Comparison of ENCODE assay signal across 13 cellular contexts in genomic region chr22:37749831-37750595, GRCh38. TPM values are rescaled to one million over a fixed set of nuclear protein-coding genes. Genes with fewer than 3 reads are reported as not detected.
DNase-seq lines count a peak whose midpoint lies in the region; ATAC-seq, FAIRE-seq and TF ChIP-seq lines count a peak whose summit lies in the region.
"Had no signal": no experiment of that assay in that cellular context is flagged by ENCODE, and none has a peak within 500 bp of the region (broad histone marks: within the 10 kb centered on the region; RNA-seq: fewer than 3 reads in every experiment).

No MANE protein-coding gene starts in this region.

- no peaks in the 10 kb centered on the region for H3K27me3 ChIP-seq in K562 (ENCODE audit: control insufficient read depth in 2 of 2, insufficient read depth in 2 of 2, low read length in 2 of 2)
- H3K27me3 ChIP-seq in cardiac muscle cell = no peaks in the 10 kb centered on the region
- no peaks in the 10 kb centered on the region for H3K27me3 ChIP-seq in psoas muscle (ENCODE audit: insufficient read depth in 3 of 3, low read length in 2 of 3)
- H3K27me3 ChIP-seq in Caco-2 (replicated peaks; ENCODE audit: control insufficient read depth, insufficient read depth, low read length) = no peaks in the 10 kb centered on the region

- H3K9me3 ChIP-seq in K562 (replicated peaks; ENCODE audit: control insufficient read depth, insufficient read depth, low read depth, low read length) (no peaks in the 10 kb centered on the region), cardiac muscle cell (ENCODE audit: low read depth) (no peaks in the 10 kb centered on the region), psoas muscle (no peaks in the 10 kb centered on the region), Caco-2 (no peaks in the 10 kb centered on the region)

- H3K4me1 Mint-ChIP-seq in Caco-2 (ENCODE audit: low read depth, unreplicated experiment) = peaks cover 7% of the 10 kb centered on the region

- TF ChIP-seq CTCF in K562 (IDR thresholded peaks at IDR 0.05 in 2 of 3, conservative IDR thresholded peaks at IDR 0.05 in 1 of 3; ENCODE audit: insufficient read depth in 2 of 3, low read depth in 1 of 3, low read length in 3 of 3) (no peak), cardiac muscle cell (IDR thresholded peaks at IDR 0.05; ENCODE audit: low read depth, low read length) (no peak), psoas muscle (IDR thresholded peaks at IDR 0.05) (no peak), Caco-2 (IDR thresholded peaks at IDR 0.05; ENCODE audit: insufficient read depth in 1 of 2, low read depth in 1 of 2, low read length in 1 of 2, severe bottlenecking in 1 of 2, unreplicated experiment in 1 of 2) (no peak)

- H3K9me3 Mint-ChIP-seq in Caco-2 (ENCODE audit: unreplicated experiment) = no peaks in the 10 kb centered on the region
- H3K9me3 Mint-ChIP-seq: CD8-positive, alpha-beta memory T cell had no signal

- in situ Hi-C loops in K562 (cut with MboI) = no loop called here

- no peak overlapping the region for H3K4me2 ChIP-seq in K562 (ENCODE audit: insufficient read depth, low read length)

- H3K79me2 ChIP-seq in K562 (ENCODE audit: control insufficient read depth, insufficient read depth, low read length) = peaks cover 21% of the 10 kb centered on the region

- H3K4me3 Mint-ChIP-seq in Caco-2 (ENCODE audit: unreplicated experiment) = no peak overlapping the region
- H3K4me3 Mint-ChIP-seq: CD8-positive, alpha-beta memory T cell had no signal

- no peak for TF ChIP-seq POLR2A in K562 (conservative IDR thresholded peaks at IDR 0.05)

- CTCF ChIA-PET in K562 (lab: Yijun Ruan, JAX; ENCODE audit: low intra/inter-chr PET ratio) (interaction anchor here (0.6 kb wide), 1 partner anchor 275 kb away, joined by 5 read pairs; no protein-coding TSS in a partner anchor), Caco-2 (lab: Charles Lee) (no interaction called here)

- H3K4me1 ChIP-seq in K562 (replicated peaks in 1 of 2; ENCODE audit: control insufficient read depth in 2 of 2, insufficient read depth in 2 of 2, low read length in 2 of 2) (peaks cover 18 to 68% of the 10 kb centered on the region in 2 experiments), cardiac muscle cell (ENCODE audit: low read depth) (peaks cover 48% of the 10 kb centered on the region), psoas muscle (peaks cover 53% of the 10 kb centered on the region), Caco-2 (peaks cover 35% of the 10 kb centered on the region)

- no peaks in the 10 kb centered on the region for H3K27me3 Mint-ChIP-seq in Caco-2 (ENCODE audit: insufficient read depth, unreplicated experiment)

- no peaks in the 10 kb centered on the region; the same call in 1 of the 2 replicates for H4K20me1 ChIP-seq in K562 (replicated peaks; ENCODE audit: control insufficient read depth, insufficient read depth, low read length)

- WGBS in K562 (ENCODE audit: insufficient coverage, low coverage, missing lambda C conversion rate) = 68% methylated on average over 8 of the region's 16 CpGs
- 76 to 81% (median 78%) methylated on average over 16 of the region's 16 CpGs for WGBS in psoas muscle, 3 donors

- peak; percentile 49 for FAIRE-seq in K562 (lab: Jason Lieb, UNC)

- peaks cover 10% of the 10 kb centered on the region for H3K36me3 Mint-ChIP-seq in Caco-2 (ENCODE audit: insufficient read depth, unreplicated experiment)

- H3K4me3 ChIP-seq in K562 = no peak overlapping the region
- no peak overlapping the region for H3K4me3 ChIP-seq in cardiac muscle cell
- H3K4me3 ChIP-seq in psoas muscle = no peak overlapping the region
- no peak overlapping the region for H3K4me3 ChIP-seq in Caco-2 (ENCODE audit: low read depth, low read length)

- H3K36me3 ChIP-seq in K562 (ENCODE audit: control insufficient read depth, insufficient read depth, low read length) (no peaks in the 10 kb centered on the region), cardiac muscle cell (peaks cover 12% of the 10 kb centered on the region), psoas muscle (ENCODE audit: insufficient read depth in 1 of 2, low read depth in 1 of 2) (peaks cover 0 to 9% of the 10 kb centered on the region in 2 donors), Caco-2 (ENCODE audit: control insufficient read depth, insufficient read depth, low read length) (peaks cover 4% of the 10 kb centered on the region)
- H3K36me3 ChIP-seq: WERI-Rb-1 had no signal

- no TSS peak for BruUV-seq in K562 (replicated peaks; lab: Mats Ljungman, UMichigan)
- no TSS peak for BruUV-seq in Caco-2 (replicated peaks; lab: Mats Ljungman, UMichigan)

- peak overlapping the region in 1 of 2 experiments; percentile 28; a peak in 1 of 4 replicates for H3K9ac ChIP-seq in K562 (ENCODE audit: insufficient read depth in 1 of 2, low read depth in 2 of 2, low read length in 2 of 2)

- no peak overlapping the region for H3K27ac Mint-ChIP-seq in Caco-2 (ENCODE audit: unreplicated experiment)

- no peak for TF ChIP-seq RAD21 in K562 (CRISPR knock-in tag; conservative IDR thresholded peaks at IDR 0.05 in 1 of 2, IDR thresholded peaks at IDR 0.05 in 1 of 2)

- H3K9me1 ChIP-seq in K562 (ENCODE audit: control insufficient read depth, insufficient read depth, low read length) = no peaks in the 10 kb centered on the region

- no peak overlapping the region for H2AFZ ChIP-seq in K562 (ENCODE audit: low read depth, low read length)

- TF ChIP-seq EP300 in K562 (IDR thresholded peaks at IDR 0.05; ENCODE audit: low read length) = no peak

- H3K27ac ChIP-seq in K562 (ENCODE audit: extremely low read depth, low read depth, low read length) = peak overlapping the region; percentile 33; the same call in 2 of the 3 replicates
- peak overlapping the region; percentile 84 for H3K27ac ChIP-seq in cardiac muscle cell
- peak overlapping the region; percentile 78 for H3K27ac ChIP-seq in psoas muscle
- H3K27ac ChIP-seq: WERI-Rb-1 had no signal

- ATAC-seq in K562 (no peak), psoas muscle (no peak)

- intact Hi-C loops in K562 (cut with micrococcal nuclease) = no loop called here
- intact Hi-C loops in psoas muscle (cut with DNase I) = no loop called here
- intact Hi-C loops in Caco-2 (cut with micrococcal nuclease; ENCODE audit: unreplicated experiment) = loop anchor here (5.0 kb wide), 1 partner anchor 52 kb away; no protein-coding TSS in a partner anchor

- POLR2A ChIA-PET in K562 (lab: Yijun Ruan, JAX) = interaction anchor here (1.0 to 1.8 kb wide), 2 partner anchors 14 to 26 kb away, joined by 3 to 9 read pairs; no protein-coding TSS in a partner anchor
- POLR2A ChIA-PET in Caco-2 (lab: Charles Lee) = interaction anchor here (0.6 to 0.8 kb wide), 3 partner anchors 9 to 64 kb away, joined by 3 to 8 read pairs (median 5); no protein-coding TSS in a partner anchor

- DNase-seq in Daoy (ENCODE audit: low read depth) (peak; percentile 61), K562 (ENCODE audit: extremely low read depth in 1 of 4, low spot score in 3 of 4) (no peak), cardiac muscle cell (ENCODE audit: low read depth in 1 of 2, low spot score in 1 of 2) (peak; percentile 33 to 50), psoas muscle (no peak), Caco-2 (no peak), AG20443 (ENCODE audit: low spot score) (no peak), nucleus accumbens (lab: John Stamatoyannopoulos, UW) (no peak), NCI-H2081 (lab: John Stamatoyannopoulos, UW) (no peak)
- DNase-seq: activated naive CD4-positive, alpha-beta T cell treated with Interleukin-2 at 50 U/mL for 16 hours; CD8-positive, alpha-beta memory T cell; head of caudate nucleus; occipital lobe; WERI-Rb-1 had no signal

RNA-seq across cellular contexts. Expression of gene TRIOBP, which starts 53.2 kb away (rescaled TPM):
- 42.9 and 45.3 TPM in 2 replicates for total RNA-seq in Daoy (2014; rRNA removed; shearing (Covaris generic))
- 9.1 and 30.1 TPM in 2 replicates for total RNA-seq in K562 (2011; cell fraction: chromatin; rRNA removed; ENCODE audit: low replicate concordance)
- total RNA-seq in K562 (2011; cell fraction: nucleolus; rRNA removed) = 16.3 and 16.6 TPM in 2 replicates
- total RNA-seq in K562 (2011; cell fraction: nucleoplasm; rRNA removed) = 9.3 and 13.8 TPM in 2 replicates
- 9.4 and 11.9 TPM in 2 replicates for total RNA-seq in K562 (2014; rRNA removed)
- 2.9 and 3.3 TPM in 2 replicates for total RNA-seq in K562 (2014; rRNA removed; fragmentation: Illumina TruSeq; extraction: Trizol)
- total RNA-seq in K562 (2015; rRNA removed; fragmentation: Illumina TruSeq; extraction: Trizol) = 4.0 and 4.6 TPM in 2 replicates
- total RNA-seq in K562 (2021) = 9.9 and 11.0 TPM in 2 replicates
- polyA plus RNA-seq in K562 (2011; rRNA removed) = 6.7 and 9.9 TPM in 2 replicates
- polyA plus RNA-seq in K562 (2011; cell fraction: cytosol; rRNA removed) = 6.9 and 10.9 TPM in 2 replicates
- 18.4 and 22.5 TPM in 2 replicates for polyA plus RNA-seq in K562 (2011; cell fraction: nucleus; rRNA removed)
- 6.7 and 16.8 TPM in 2 replicates for polyA plus RNA-seq in K562 (2012)
- 5.5 and 6.6 TPM in 2 replicates for polyA plus RNA-seq in K562 (2014; fragmentation: Illumina TruSeq; extraction: Trizol)
- under 1 TPM; 0.24 TPM for polyA plus RNA-seq in K562 (2014; fragmentation: Nextera tagmentation; extraction: Ambion mirVana)
- 13.2 and 13.8 TPM in 2 replicates for polyA plus RNA-seq in K562 (2014; rRNA removed)
- polyA minus RNA-seq in K562 (2011; rRNA and poly(A)+ RNA removed) = 7.9 and 10.8 TPM in 2 replicates
- polyA minus RNA-seq in K562 (2011; cell fraction: cytosol; rRNA and poly(A)+ RNA removed) = 3.1 and 3.9 TPM in 2 replicates
- 5.8 and 8.2 TPM in 2 replicates for polyA minus RNA-seq in K562 (2011; cell fraction: nucleus; rRNA and poly(A)+ RNA removed)
- 160 and 202 TPM in 2 replicates for total RNA-seq in cardiac muscle cell
- polyA plus RNA-seq in cardiac muscle cell = 150 and 191 TPM in 2 replicates
- 10 to 100 TPM; 22.1 to 34.6 (median 24.5) TPM for total RNA-seq in psoas muscle
- polyA plus RNA-seq in psoas muscle = 10 to 100 TPM; 19.1 to 42.7 (median 24.7) TPM
- 30.7 and 38.4 TPM in 2 replicates for total RNA-seq in Caco-2 (2022)

RNA-seq across cellular contexts. Expression of gene GCAT, which starts 57.7 kb away (rescaled TPM):
- total RNA-seq in Daoy (2014; rRNA removed; shearing (Covaris generic)) = 44.5 and 44.9 TPM in 2 replicates
- 16.0 and 39.6 TPM in 2 replicates for total RNA-seq in K562 (2011; cell fraction: chromatin; rRNA removed; ENCODE audit: low replicate concordance)
- total RNA-seq in K562 (2011; cell fraction: nucleolus; rRNA removed) = 46.5 and 53.8 TPM in 2 replicates
- total RNA-seq in K562 (2011; cell fraction: nucleoplasm; rRNA removed) = 23.7 and 29.9 TPM in 2 replicates
- total RNA-seq in K562 (2014; rRNA removed) (69.9 and 81.1 TPM in 2 replicates), K562 (2014; rRNA removed; fragmentation: Illumina TruSeq; extraction: Trizol) (9.3 and 13.6 TPM in 2 replicates), K562 (2015; rRNA removed; fragmentation: Illumina TruSeq; extraction: Trizol) (26.4 TPM in 2 replicates), K562 (2021) (61.7 and 63.4 TPM in 2 replicates), cardiac muscle cell (74.2 and 95.0 TPM in 2 replicates), psoas muscle (10 to 100 TPM in 1 of 4 donors, 1 to 10 TPM in 3; 7.7 to 19.2 (median 9.3) TPM), Caco-2 (2022) (24.4 and 24.8 TPM in 2 replicates)
- polyA plus RNA-seq in K562 (2011; rRNA removed) (21.1 and 31.0 TPM in 2 replicates), K562 (2014; fragmentation: Illumina TruSeq; extraction: Trizol) (31.8 and 50.7 TPM in 2 replicates), K562 (2014; fragmentation: Nextera tagmentation; extraction: Ambion mirVana) (1 to 10 TPM; 1.9 to 5.3 TPM), K562 (2014; rRNA removed) (57.7 and 57.8 TPM in 2 replicates), cardiac muscle cell (66.4 and 97.6 TPM in 2 replicates), psoas muscle (1 to 10 TPM; 5.4 to 8.3 (median 7.8) TPM)
- polyA plus RNA-seq in K562 (2011; cell fraction: cytosol; rRNA removed) = 32.3 and 62.2 TPM in 2 replicates
- 68.1 and 71.9 TPM in 2 replicates for polyA plus RNA-seq in K562 (2011; cell fraction: nucleus; rRNA removed)
- 31.0 and 75.8 TPM in 2 replicates for polyA plus RNA-seq in K562 (2012)
- 6.5 and 8.8 TPM in 2 replicates for polyA minus RNA-seq in K562 (2011; rRNA and poly(A)+ RNA removed)
- 29.9 and 31.5 TPM in 2 replicates for polyA minus RNA-seq in K562 (2011; cell fraction: cytosol; rRNA and poly(A)+ RNA removed)
- 15.6 and 25.7 TPM in 2 replicates for polyA minus RNA-seq in K562 (2011; cell fraction: nucleus; rRNA and poly(A)+ RNA removed)

Comparison
In these comparisons a context has a peak if more than half of its experiments do, and no peak if none do; other contexts are left out.
1. DNase-seq: peak in Daoy (single experiment) and cardiac muscle cell (2 of 2); none in K562 (0 of 4), psoas muscle (0 of 2), Caco-2 (0 of 2), AG20443 (single experiment), nucleus accumbens (0 of 56) and NCI-H2081 (0 of 2).
2. H3K27ac ChIP-seq: peak in every context shown above with its lines; median percentile 84 in cardiac muscle cell; 78 in psoas muscle; 33 in K562.